Comparison of ENCODE assay signal across 8 cellular contexts in the genomic region with DNA sequence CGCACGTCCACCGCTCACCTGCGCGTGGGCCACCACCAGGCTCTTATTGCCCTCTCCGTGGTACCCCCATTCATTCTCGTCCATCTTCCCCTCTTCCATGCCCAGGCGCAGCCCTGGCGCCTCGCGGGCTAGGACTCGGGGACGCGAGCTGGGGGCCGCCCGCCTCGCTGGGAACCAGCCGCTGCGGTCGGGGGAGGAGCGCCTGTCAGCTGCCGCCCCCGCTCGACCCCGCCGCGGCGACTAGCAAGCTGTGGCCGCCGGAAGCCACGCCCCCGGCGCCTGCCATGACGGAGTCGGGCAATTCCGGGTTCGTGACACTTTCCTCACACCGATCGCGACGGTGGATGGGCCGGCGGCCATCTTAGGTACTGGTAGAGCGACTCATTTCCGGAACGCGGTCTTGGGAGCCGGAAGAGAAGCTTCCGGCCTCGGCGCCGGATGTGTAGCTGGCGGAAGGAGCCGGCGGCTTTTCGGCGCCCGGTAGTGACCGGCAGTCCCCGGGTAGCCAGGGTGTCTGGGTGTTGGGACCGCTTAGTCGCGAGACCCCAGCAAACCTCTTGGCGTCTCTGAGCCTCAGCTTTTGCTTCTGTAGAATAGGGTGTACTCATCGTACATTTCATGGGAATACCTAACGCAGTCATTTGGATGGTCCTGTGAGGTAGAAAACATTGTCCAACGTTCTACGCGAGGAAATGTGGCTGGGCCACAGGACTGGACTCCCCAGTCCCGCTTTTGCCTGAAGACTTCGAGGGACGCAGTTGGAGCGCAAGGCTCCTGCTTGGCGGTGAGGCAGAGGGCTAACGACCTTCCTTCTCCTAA. TPM values are rescaled to one million over a fixed set of nuclear protein-coding genes. Genes with fewer than 3 reads are reported as not detected.
A peak's percentile ranks its signal among the peaks of the same experiment; 100 is the strongest.
DNase-seq lines count a peak whose midpoint lies in the region; ATAC-seq and TF ChIP-seq lines count a peak whose summit lies in the region.

IPPK (minus strand) TSS at position 242 of the 819 bp plus-strand sequence; CDS start at position 99, 143 bp downstream.

- H3K4me1 Mint-ChIP-seq in activated CD4-positive, alpha-beta T cell treated with anti-CD3 and anti-CD28 coated beads, Interleukin-2, amount 10 ng/mL, durations not matched to agents 24 days and 14 days: peaks cover 25% of the 10 kb centered on the region

- H3K36me3 Mint-ChIP-seq in activated CD4-positive, alpha-beta T cell treated with anti-CD3 and anti-CD28 coated beads, Interleukin-2, amount 10 ng/mL, durations not matched to agents 24 days and 14 days (ENCODE audit: low read depth): peaks cover 27% of the 10 kb centered on the region

- peak; percentile 93 for ATAC-seq in GM19328 (IDR thresholded peaks at IDR 0.05; ENCODE audit: unreplicated experiment)
- peak; percentile 84 for ATAC-seq in HG03469 (IDR thresholded peaks at IDR 0.05; ENCODE audit: unreplicated experiment)

- peaks cover 22 to 50% (median 48%) of the 10 kb centered on the region in 10 experiments for H3K4me1 ChIP-seq in BLaER1 treated with 17β-estradiol and CSF1 and Interleukin-3, amounts not matched to agents 10 nM and 100 nM
- peaks cover 7% of the 10 kb centered on the region for H3K4me1 ChIP-seq in colonic mucosa

- peaks cover 8 to 39% (median 32%) of the 10 kb centered on the region in 11 experiments for H4K20me1 ChIP-seq in BLaER1 treated with 17β-estradiol and CSF1 and Interleukin-3, amounts not matched to agents 10 nM and 100 nM

- peak within 1 kb of the TSS; percentile 84 to 99 (median 91) for H3K27ac ChIP-seq in BLaER1 treated with 17β-estradiol and CSF1 and Interleukin-3, amounts not matched to agents 10 nM and 100 nM
- H3K27ac ChIP-seq in colonic mucosa: peak within 1 kb of the TSS; percentile 81

- DNase-seq in NCI-H526 (lab: John Stamatoyannopoulos, UW) (peak; percentile 92 to 97), colonic mucosa (peak; percentile 97), kidney tubule cell (ENCODE audit: low spot score) (peak; percentile 99)
- DNase-seq in activated CD4-positive, alpha-beta T cell treated with anti-CD3 and anti-CD28 coated beads, Interleukin-2, amount 10 ng/mL, durations not matched to agents 24 days and 14 days: peak; percentile 99
- peak; percentile 92 to 94 for DNase-seq in stimulated activated CD4-positive, alpha-beta T cell treated with anti-CD3 and anti-CD28 coated beads, Interleukin-1b, Interleukin-23, amount 100 ng/mL, for 1 hour (ENCODE audit: low read depth in 2 of 2)

- intact Hi-C loops in activated CD4-positive, alpha-beta T cell treated with anti-CD3 and anti-CD28 coated beads, Interleukin-2, amount 10 ng/mL, durations not matched to agents 24 days and 14 days (cut with micrococcal nuclease): loop anchor here (1.0 to 2.0 kb wide), 6 partner anchors 37 to 896 kb away; partner anchors contain the start of genes CENPP, NOL8, SPTLC1 and ZNF484
- intact Hi-C loops in colonic mucosa (cut with DNase I): no loop called here

- H3K9me3 ChIP-seq in BLaER1 treated with 17β-estradiol and CSF1 and Interleukin-3, amounts not matched to agents 10 nM and 100 nM (replicated peaks in 1 of 11): no peaks in the 10 kb centered on the region
- no peaks in the 10 kb centered on the region for H3K9me3 ChIP-seq in colonic mucosa

- H3K9ac ChIP-seq in BLaER1 treated with 17β-estradiol and CSF1 and Interleukin-3, amounts not matched to agents 10 nM and 100 nM: peak within 1 kb of the TSS; percentile 86 to 98 (median 89)
- H3K9ac ChIP-seq in colonic mucosa (ENCODE audit: low read depth in 2 of 2, low read length in 2 of 2): peak within 1 kb of the TSS; percentile 84 to 96

- H3K9me3 Mint-ChIP-seq in activated CD4-positive, alpha-beta T cell treated with anti-CD3 and anti-CD28 coated beads, Interleukin-2, amount 10 ng/mL, durations not matched to agents 24 days and 14 days: no peaks in the 10 kb centered on the region

- H3K27ac Mint-ChIP-seq in activated CD4-positive, alpha-beta T cell treated with anti-CD3 and anti-CD28 coated beads, Interleukin-2, amount 10 ng/mL, durations not matched to agents 24 days and 14 days: peak within 1 kb of the TSS; percentile 74

- peak within 1 kb of the TSS; percentile 65 to 98 (median 87) for H3K4me3 ChIP-seq in BLaER1 treated with 17β-estradiol and CSF1 and Interleukin-3, amounts not matched to agents 10 nM and 100 nM
- H3K4me3 ChIP-seq in colonic mucosa: peak within 1 kb of the TSS; percentile 94

- no peak for TF ChIP-seq CTCF in colonic mucosa (IDR thresholded peaks at IDR 0.05)

- peaks cover 7 to 29% (median 17%) of the 10 kb centered on the region in 11 experiments; a peak in 19 of 22 replicates for H3K36me3 ChIP-seq in BLaER1 treated with 17β-estradiol and CSF1 and Interleukin-3, amounts not matched to agents 10 nM and 100 nM
- H3K36me3 ChIP-seq in colonic mucosa: no peaks in the 10 kb centered on the region

- no peaks in the 10 kb centered on the region for H3K27me3 ChIP-seq in BLaER1 treated with 17β-estradiol and CSF1 and Interleukin-3, amounts not matched to agents 10 nM and 100 nM
- no peaks in the 10 kb centered on the region for H3K27me3 ChIP-seq in colonic mucosa

- peak within 1 kb of the TSS; percentile 86 to 95 (median 93) for H3K4me2 ChIP-seq in BLaER1 treated with 17β-estradiol and CSF1 and Interleukin-3, amounts not matched to agents 10 nM and 100 nM

- H3K27me3 Mint-ChIP-seq in activated CD4-positive, alpha-beta T cell treated with anti-CD3 and anti-CD28 coated beads, Interleukin-2, amount 10 ng/mL, durations not matched to agents 24 days and 14 days: no peaks in the 10 kb centered on the region

- H3K4me3 Mint-ChIP-seq in activated CD4-positive, alpha-beta T cell treated with anti-CD3 and anti-CD28 coated beads, Interleukin-2, amount 10 ng/mL, durations not matched to agents 24 days and 14 days: peak within 1 kb of the TSS; percentile 95

RNA-seq across cellular contexts. Expression of gene IPPK, which starts in this region (rescaled TPM):
- total RNA-seq in activated CD4-positive, alpha-beta T cell treated with anti-CD3 and anti-CD28 coated beads, Interleukin-2, amount 10 ng/mL, durations not matched to agents 24 days and 14 days: 13.5 and 15.6 TPM in 2 replicates
- 1 to 10 TPM; 8.2 to 8.4 TPM for total RNA-seq in colonic mucosa

Comparison
In these comparisons a context has a peak if more than half of its experiments do, and no peak if none do; other contexts are left out.
1. Peak in every context shown above with its lines: DNase-seq, ATAC-seq, H3K4me3 ChIP-seq and H3K27ac ChIP-seq.